1 cellular context compared by ENCODE assay signal in genomic region chrX:125203379-125203736, GRCh38.
TF ChIP-seq lines count a peak whose summit lies in the region.

No MANE protein-coding gene starts in this region.

TF ChIP-seq in HEK293, 187 proteins besides CTCF, POLR2A, EP300 and RAD21 (continued from another document):
- TF ChIP-seq, protein P1, sequence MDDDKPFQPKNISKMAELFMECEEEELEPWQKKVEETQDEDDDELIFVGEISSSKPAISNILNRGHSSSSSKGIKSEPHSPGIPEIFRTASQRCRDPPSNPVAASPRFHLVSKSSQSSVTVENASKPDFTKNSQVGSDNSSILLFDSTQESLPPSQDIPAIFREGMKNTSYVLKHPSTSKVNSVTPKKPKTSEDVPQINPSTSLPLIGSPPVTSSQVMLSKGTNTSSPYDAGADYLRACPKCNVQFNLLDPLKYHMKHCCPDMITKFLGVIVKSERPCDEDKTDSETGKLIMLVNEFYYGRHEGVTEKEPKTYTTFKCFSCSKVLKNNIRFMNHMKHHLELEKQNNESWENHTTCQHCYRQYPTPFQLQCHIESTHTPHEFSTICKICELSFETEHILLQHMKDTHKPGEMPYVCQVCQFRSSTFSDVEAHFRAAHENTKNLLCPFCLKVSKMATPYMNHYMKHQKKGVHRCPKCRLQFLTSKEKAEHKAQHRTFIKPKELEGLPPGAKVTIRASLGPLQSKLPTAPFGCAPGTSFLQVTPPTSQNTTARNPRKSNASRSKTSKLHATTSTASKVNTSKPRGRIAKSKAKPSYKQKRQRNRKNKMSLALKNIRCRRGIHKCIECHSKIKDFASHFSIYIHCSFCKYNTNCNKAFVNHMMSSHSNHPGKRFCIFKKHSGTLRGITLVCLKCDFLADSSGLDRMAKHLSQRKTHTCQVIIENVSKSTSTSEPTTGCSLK (tag by site-specific recombination; IDR thresholded peaks at IDR 0.05): no peak
- no peak for TF ChIP-seq ZNF76 (tag by site-specific recombination; IDR thresholded peaks at IDR 0.05; ENCODE audit: borderline replicate concordance, low read depth)
TF ChIP-seq in HEK293: peak in this region for 0.
